1 cellular context compared by ENCODE assay signal in genomic region chr15:101531170-101531569, GRCh38.
TF ChIP-seq lines count a peak whose summit lies in the region.

No MANE protein-coding gene starts in this region.

TF ChIP-seq in liver, 16 proteins besides CTCF, POLR2A, EP300 and RAD21 (continued from another document):
- peak; percentile 82 for TF ChIP-seq MAX (IDR thresholded peaks at IDR 0.05)
- TF ChIP-seq SP1 (IDR thresholded peaks at IDR 0.05), result peak; percentile 88
